2 cellular contexts compared by ENCODE assay signal in the genomic region with DNA sequence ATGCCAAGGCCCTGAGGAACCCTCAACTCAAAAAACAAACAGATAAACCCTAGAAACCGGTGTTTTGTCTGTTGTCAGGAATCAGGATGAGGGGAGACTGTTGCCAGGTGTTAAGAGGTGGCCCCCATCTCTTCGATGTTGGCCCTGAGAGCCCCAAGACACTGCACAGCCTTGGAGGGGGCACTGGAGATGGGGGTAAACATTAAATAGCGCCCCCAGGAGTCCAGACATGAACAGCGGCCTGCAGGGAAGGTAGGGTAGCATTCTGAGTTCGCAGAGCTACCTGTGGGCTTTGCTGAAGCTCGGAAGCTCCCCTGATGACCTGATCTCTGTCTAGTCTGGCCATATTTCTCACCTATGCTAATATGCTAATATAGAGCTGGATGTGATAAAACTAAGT.
TF ChIP-seq lines count a peak whose summit lies in the region.

No MANE protein-coding gene starts in this region.

TF ChIP-seq in SK-N-SH, 30 proteins besides CTCF, POLR2A, EP300 and RAD21 (continued from another document):
- TF ChIP-seq ELF1 (IDR thresholded peaks at IDR 0.05) (no peak), SMC3 (IDR thresholded peaks at IDR 0.05; ENCODE audit: low read depth, low read length) (no peak), NRF1 (IDR thresholded peaks at IDR 0.05; ENCODE audit: low read depth, low read length) (no peak), TEAD4 (IDR thresholded peaks at IDR 0.05; ENCODE audit: borderline replicate concordance, insufficient read depth) (no peak), FOXJ3 (CRISPR knock-in tag; IDR thresholded peaks at IDR 0.05) (no peak)
- TF ChIP-seq, protein P1, sequence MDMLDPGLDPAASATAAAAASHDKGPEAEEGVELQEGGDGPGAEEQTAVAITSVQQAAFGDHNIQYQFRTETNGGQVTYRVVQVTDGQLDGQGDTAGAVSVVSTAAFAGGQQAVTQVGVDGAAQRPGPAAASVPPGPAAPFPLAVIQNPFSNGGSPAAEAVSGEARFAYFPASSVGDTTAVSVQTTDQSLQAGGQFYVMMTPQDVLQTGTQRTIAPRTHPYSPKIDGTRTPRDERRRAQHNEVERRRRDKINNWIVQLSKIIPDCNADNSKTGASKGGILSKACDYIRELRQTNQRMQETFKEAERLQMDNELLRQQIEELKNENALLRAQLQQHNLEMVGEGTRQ (IDR thresholded peaks at IDR 0.05; ENCODE audit: borderline replicate concordance, low read depth, low read length), result no peak
- TF ChIP-seq, protein P2, sequence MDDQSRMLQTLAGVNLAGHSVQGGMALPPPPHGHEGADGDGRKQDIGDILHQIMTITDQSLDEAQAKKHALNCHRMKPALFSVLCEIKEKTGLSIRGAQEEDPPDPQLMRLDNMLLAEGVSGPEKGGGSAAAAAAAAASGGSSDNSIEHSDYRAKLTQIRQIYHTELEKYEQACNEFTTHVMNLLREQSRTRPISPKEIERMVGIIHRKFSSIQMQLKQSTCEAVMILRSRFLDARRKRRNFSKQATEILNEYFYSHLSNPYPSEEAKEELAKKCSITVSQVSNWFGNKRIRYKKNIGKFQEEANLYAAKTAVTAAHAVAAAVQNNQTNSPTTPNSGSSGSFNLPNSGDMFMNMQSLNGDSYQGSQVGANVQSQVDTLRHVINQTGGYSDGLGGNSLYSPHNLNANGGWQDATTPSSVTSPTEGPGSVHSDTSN (IDR thresholded peaks at IDR 0.05), result no peak

TF ChIP-seq in SK-N-SH treated with all-trans-retinoic acid at 6 μM for 48 hours, 23 proteins besides CTCF, POLR2A, EP300 and RAD21 (continued from another document):
- no peak for TF ChIP-seq PPARA (CRISPR knock-in tag; IDR thresholded peaks at IDR 0.05; ENCODE audit: borderline replicate concordance)
- no peak for TF ChIP-seq ZFP3 (CRISPR knock-in tag; IDR thresholded peaks at IDR 0.05)
- no peak for TF ChIP-seq OSR1 (CRISPR knock-in tag; IDR thresholded peaks at IDR 0.05)
- TF ChIP-seq TOX (CRISPR knock-in tag; IDR thresholded peaks at IDR 0.05; ENCODE audit: borderline replicate concordance), result no peak
- TF ChIP-seq SNAI2 (CRISPR knock-in tag; IDR thresholded peaks at IDR 0.05), result no peak
- TF ChIP-seq TCF4 (CRISPR knock-in tag; IDR thresholded peaks at IDR 0.05; ENCODE audit: borderline replicate concordance), result no peak
